In the genomic region with DNA sequence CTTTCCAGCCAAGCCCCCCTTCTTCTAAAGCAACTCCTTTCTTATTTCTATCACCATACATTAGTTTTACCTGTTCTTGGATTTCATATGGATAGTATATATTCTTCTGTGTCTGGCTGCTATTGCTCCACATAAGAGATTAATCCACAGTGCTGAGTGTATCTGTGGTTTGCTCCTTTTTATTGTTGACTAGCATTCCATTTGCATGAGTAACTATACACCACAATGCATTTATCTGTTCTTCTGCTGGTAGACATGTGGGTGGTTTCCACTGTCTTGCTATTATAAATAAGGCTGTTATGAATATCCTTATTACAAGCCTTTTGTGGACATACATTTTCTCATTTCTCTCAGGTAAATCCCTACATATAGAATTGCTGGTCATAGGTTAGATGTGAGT, we compare ENCODE assay signal across 1 cellular context.
TF ChIP-seq lines count a peak whose summit lies in the region.

No MANE protein-coding gene starts in this region.

TF ChIP-seq in K562, 482 proteins besides CTCF, POLR2A, EP300 and RAD21 (continued from another document):
- TF ChIP-seq, protein P1, sequence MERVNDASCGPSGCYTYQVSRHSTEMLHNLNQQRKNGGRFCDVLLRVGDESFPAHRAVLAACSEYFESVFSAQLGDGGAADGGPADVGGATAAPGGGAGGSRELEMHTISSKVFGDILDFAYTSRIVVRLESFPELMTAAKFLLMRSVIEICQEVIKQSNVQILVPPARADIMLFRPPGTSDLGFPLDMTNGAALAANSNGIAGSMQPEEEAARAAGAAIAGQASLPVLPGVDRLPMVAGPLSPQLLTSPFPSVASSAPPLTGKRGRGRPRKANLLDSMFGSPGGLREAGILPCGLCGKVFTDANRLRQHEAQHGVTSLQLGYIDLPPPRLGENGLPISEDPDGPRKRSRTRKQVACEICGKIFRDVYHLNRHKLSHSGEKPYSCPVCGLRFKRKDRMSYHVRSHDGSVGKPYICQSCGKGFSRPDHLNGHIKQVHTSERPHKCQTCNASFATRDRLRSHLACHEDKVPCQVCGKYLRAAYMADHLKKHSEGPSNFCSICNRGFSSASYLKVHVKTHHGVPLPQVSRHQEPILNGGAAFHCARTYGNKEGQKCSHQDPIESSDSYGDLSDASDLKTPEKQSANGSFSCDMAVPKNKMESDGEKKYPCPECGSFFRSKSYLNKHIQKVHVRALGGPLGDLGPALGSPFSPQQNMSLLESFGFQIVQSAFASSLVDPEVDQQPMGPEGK (CRISPR knock-in tag; IDR thresholded peaks at IDR 0.05; ENCODE audit: borderline replicate concordance), result no peak
- peak; percentile 13; the same call in 1 of the 2 replicates for TF ChIP-seq EGR1 (conservative IDR thresholded peaks at IDR 0.05)
- peak; percentile 42 for TF ChIP-seq DPF2 (IDR thresholded peaks at IDR 0.05)
- TF ChIP-seq NFIC (IDR thresholded peaks at IDR 0.05), result no peak
- TF ChIP-seq SMARCA4 (IDR thresholded peaks at IDR 0.05), result peak; percentile 37
- no peak for TF ChIP-seq NFE2L1 (tag; IDR thresholded peaks at IDR 0.05; ENCODE audit: borderline replicate concordance, low read depth)
- no peak for TF ChIP-seq ATF6 (CRISPR knock-in tag; IDR thresholded peaks at IDR 0.05)
- TF ChIP-seq RUNX1 (IDR thresholded peaks at IDR 0.05; ENCODE audit: low read depth), result no peak
- TF ChIP-seq PHB2 (IDR thresholded peaks at IDR 0.05; ENCODE audit: low read depth), result no peak
- TF ChIP-seq NCOA2 (IDR thresholded peaks at IDR 0.05; ENCODE audit: partially characterized antibody in 2 of 2), result no peak
- TF ChIP-seq, protein P2, sequence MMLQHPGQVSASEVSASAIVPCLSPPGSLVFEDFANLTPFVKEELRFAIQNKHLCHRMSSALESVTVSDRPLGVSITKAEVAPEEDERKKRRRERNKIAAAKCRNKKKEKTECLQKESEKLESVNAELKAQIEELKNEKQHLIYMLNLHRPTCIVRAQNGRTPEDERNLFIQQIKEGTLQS (IDR thresholded peaks at IDR 0.05), result peak; percentile 59; the same call in 1 of the 2 replicates
- TF ChIP-seq, protein P2 (CRISPR knock-in tag; conservative IDR thresholded peaks at IDR 0.05), result no peak
- TF ChIP-seq CUX1 (CRISPR knock-in tag; IDR thresholded peaks at IDR 0.05), result no peak
- no peak for TF ChIP-seq HNRNPLL (IDR thresholded peaks at IDR 0.05; ENCODE audit: low read depth, low read length, poor library complexity, severe bottlenecking)
